20 cellular contexts compared by ENCODE assay signal in the genomic region with DNA sequence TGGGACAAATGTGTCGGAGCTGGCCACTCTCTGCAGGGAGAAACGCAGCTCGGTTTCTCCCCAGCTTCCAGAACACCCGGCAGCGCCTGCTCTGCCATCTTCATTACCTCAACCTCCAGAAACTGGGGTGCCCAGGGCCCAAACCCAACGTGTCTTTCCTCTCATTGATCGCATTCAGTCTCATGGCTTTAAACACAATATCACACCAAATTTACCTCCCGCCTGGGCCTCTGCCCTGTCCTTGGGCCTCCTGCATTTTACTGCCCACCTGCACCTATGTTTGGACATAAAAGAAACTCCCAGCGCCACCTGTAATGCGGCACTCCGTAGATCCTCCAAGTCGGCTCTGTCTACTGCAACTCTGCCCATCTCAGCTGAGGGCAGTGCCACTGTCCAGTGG. TPM values are rescaled to one million over a fixed set of nuclear protein-coding genes. Genes with fewer than 3 reads are reported as not detected.
A peak's percentile ranks its signal among the peaks of the same experiment; 100 is the strongest.
DNase-seq lines count a peak whose midpoint lies in the region; ATAC-seq and TF ChIP-seq lines count a peak whose summit lies in the region.
"Had no signal": no experiment of that assay in that cellular context is flagged by ENCODE, and none has a peak within 500 bp of the region (broad histone marks: within the 10 kb centered on the region; RNA-seq: fewer than 3 reads in every experiment).

No MANE protein-coding gene starts in this region.

- H3K27me3 ChIP-seq in right atrium auricular region: no peaks in the 10 kb centered on the region

- no peak overlapping the region for H3K27ac Mint-ChIP-seq in activated CD8-positive, alpha-beta memory T cell treated with anti-CD3 and anti-CD28 coated beads, Interleukin-2, amount 10 ng/mL, durations not matched to agents 7 days and 5 days
- peak overlapping the region; percentile 85 for H3K27ac Mint-ChIP-seq in progenitor cell of endocrine pancreas
- H3K27ac Mint-ChIP-seq: HFFc6 had no signal

- CTCF ChIA-PET in activated CD8-positive, alpha-beta memory T cell treated with anti-CD3 and anti-CD28 coated beads, Interleukin-2, amount 10 ng/mL, durations not matched to agents 7 days and 5 days (lab: Charles Lee): interaction anchor here (0.7 to 4.1 kb wide), 2 partner anchors 40 to 102 kb away, joined by 3 to 41 read pairs; no protein-coding TSS in a partner anchor

- peaks cover 16% of the 10 kb centered on the region for H3K36me3 Mint-ChIP-seq in activated CD8-positive, alpha-beta memory T cell treated with anti-CD3 and anti-CD28 coated beads, Interleukin-2, amount 10 ng/mL, durations not matched to agents 7 days and 5 days
- peaks cover 46% of the 10 kb centered on the region for H3K36me3 Mint-ChIP-seq in progenitor cell of endocrine pancreas (ENCODE audit: insufficient read depth)

- H3K4me3 ChIP-seq in right atrium auricular region: no peak overlapping the region

- TF ChIP-seq CTCF in right atrium auricular region (IDR thresholded peaks at IDR 0.05) (no peak), progenitor cell of endocrine pancreas (IDR thresholded peaks at IDR 0.05; ENCODE audit: unreplicated experiment) (no peak)

- no peaks in the 10 kb centered on the region for H3K9me3 ChIP-seq in right atrium auricular region

- H3K4me1 ChIP-seq in right atrium auricular region: peaks cover 0 to 46% of the 10 kb centered on the region in 2 donors

- ATAC-seq in activated CD8-positive, alpha-beta memory T cell treated with anti-CD3 and anti-CD28 coated beads, Interleukin-2, amount 10 ng/mL, durations not matched to agents 7 days and 5 days: no peak
- ATAC-seq in GM19452 (IDR thresholded peaks at IDR 0.05; ENCODE audit: unreplicated experiment): no peak
- ATAC-seq: PC-3 had no signal

- H3K27ac ChIP-seq in right atrium auricular region: peak overlapping the region; percentile 72 to 78
- H3K27ac ChIP-seq in substantia nigra (ENCODE audit: low read depth, low read length, poor library complexity, severe bottlenecking): no peak overlapping the region
- H3K27ac ChIP-seq: RWPE1 had no signal

- H3K27me3 Mint-ChIP-seq in activated CD8-positive, alpha-beta memory T cell treated with anti-CD3 and anti-CD28 coated beads, Interleukin-2, amount 10 ng/mL, durations not matched to agents 7 days and 5 days: peaks cover 11% of the 10 kb centered on the region
- no peaks in the 10 kb centered on the region for H3K27me3 Mint-ChIP-seq in progenitor cell of endocrine pancreas
- H3K27me3 Mint-ChIP-seq: CD8-positive, alpha-beta memory T cell had no signal

- DNase-seq in activated effector memory CD4-positive, alpha-beta T cell treated with anti-CD3 and anti-CD28 coated beads, Interleukin-2, amount 50 U/mL, for 16 hours: peak; percentile 55
- no peak for DNase-seq in activated effector memory CD4-positive, alpha-beta T cell treated with Interleukin-2 at 50 U/mL for 16 hours
- peak; percentile 16 for DNase-seq in activated CD8-positive, alpha-beta memory T cell treated with anti-CD3 and anti-CD28 coated beads, Interleukin-2, amount 10 ng/mL, durations not matched to agents 7 days and 5 days
- DNase-seq in right atrium auricular region (ENCODE audit: low spot score): peak; percentile 51
- no peak for DNase-seq in progenitor cell of endocrine pancreas (ENCODE audit: low spot score, unreplicated experiment)
- no peak for DNase-seq in substantia nigra (lab: John Stamatoyannopoulos, UW)
- no peak for DNase-seq in NK-92 (lab: John Stamatoyannopoulos, UW; ENCODE audit: unreplicated experiment)
- DNase-seq: CD8-positive, alpha-beta memory T cell; DMS79 treated with DMSO at 0.1 percent for 48 hours; HFFc6; KBM-7; NCI-H1436; NCI-H2029; NCI-H2171 treated with DMSO at 0.1 percent for 48 hours; NCI-H446 treated with DMSO at 0.1 percent for 48 hours; PC-3 had no signal

- H3K4me3 Mint-ChIP-seq in activated CD8-positive, alpha-beta memory T cell treated with anti-CD3 and anti-CD28 coated beads, Interleukin-2, amount 10 ng/mL, durations not matched to agents 7 days and 5 days: no peak overlapping the region
- no peak overlapping the region for H3K4me3 Mint-ChIP-seq in progenitor cell of endocrine pancreas (ENCODE audit: low read depth)
- H3K4me3 Mint-ChIP-seq: HFFc6 had no signal

- H3K4me1 Mint-ChIP-seq in activated CD8-positive, alpha-beta memory T cell treated with anti-CD3 and anti-CD28 coated beads, Interleukin-2, amount 10 ng/mL, durations not matched to agents 7 days and 5 days: peaks cover 3% of the 10 kb centered on the region
- peaks cover 11% of the 10 kb centered on the region for H3K4me1 Mint-ChIP-seq in progenitor cell of endocrine pancreas (ENCODE audit: low read depth)

- H3K9me3 Mint-ChIP-seq in activated CD8-positive, alpha-beta memory T cell treated with anti-CD3 and anti-CD28 coated beads, Interleukin-2, amount 10 ng/mL, durations not matched to agents 7 days and 5 days (ENCODE audit: low read depth): no peaks in the 10 kb centered on the region
- H3K9me3 Mint-ChIP-seq in progenitor cell of endocrine pancreas (ENCODE audit: low read depth): no peaks in the 10 kb centered on the region
- H3K9me3 Mint-ChIP-seq: CD8-positive, alpha-beta memory T cell; HFFc6 had no signal

- peaks cover 16% of the 10 kb centered on the region for H3K36me3 ChIP-seq in right atrium auricular region

RNA-seq across cellular contexts. Expression of a gene that starts 22.2 kb away (rescaled TPM):
- 10 to 100 TPM; 55.2 to 56.0 TPM for total RNA-seq in activated CD8-positive, alpha-beta memory T cell treated with anti-CD3 and anti-CD28 coated beads, Interleukin-2, amount 10 ng/mL, durations not matched to agents 7 days and 5 days
- total RNA-seq in right atrium auricular region (100 to 1,000 TPM; 181 to 184 TPM), progenitor cell of endocrine pancreas (220 and 226 TPM in 2 replicates)

RNA-seq across cellular contexts. Expression of a gene that starts 46.0 kb away (rescaled TPM):
- 10 to 100 TPM; 56.0 to 94.9 TPM for total RNA-seq in activated CD8-positive, alpha-beta memory T cell treated with anti-CD3 and anti-CD28 coated beads, Interleukin-2, amount 10 ng/mL, durations not matched to agents 7 days and 5 days
- 10 to 100 TPM; 11.2 to 17.5 TPM for total RNA-seq in right atrium auricular region
- total RNA-seq in progenitor cell of endocrine pancreas: 6.5 and 7.6 TPM in 2 replicates
- total RNA-seq: A172, H4 had no signal

RNA-seq across cellular contexts. Expression of a gene that starts 50.6 kb away (rescaled TPM):
- 10 to 100 TPM; 11.9 to 14.5 TPM for total RNA-seq in activated CD8-positive, alpha-beta memory T cell treated with anti-CD3 and anti-CD28 coated beads, Interleukin-2, amount 10 ng/mL, durations not matched to agents 7 days and 5 days
- 10 to 100 TPM; 37.6 to 68.1 TPM for total RNA-seq in right atrium auricular region
- total RNA-seq in progenitor cell of endocrine pancreas: 41.3 and 45.8 TPM in 2 replicates

Comparison
In these comparisons a context has a peak if more than half of its experiments do, and no peak if none do; other contexts are left out.
1. DNase-seq: peak in activated effector memory CD4-positive, alpha-beta T cell treated with anti-CD3 and anti-CD28 coated beads, Interleukin-2, amount 50 U/mL, for 16 hours (single experiment), activated CD8-positive, alpha-beta memory T cell treated with anti-CD3 and anti-CD28 coated beads, Interleukin-2, amount 10 ng/mL, durations not matched to agents 7 days and 5 days (single experiment) and right atrium auricular region (single experiment); none in activated effector memory CD4-positive, alpha-beta T cell treated with Interleukin-2 at 50 U/mL for 16 hours (single experiment), progenitor cell of endocrine pancreas (single experiment), substantia nigra (0 of 49) and NK-92 (single experiment).